In the genomic region with DNA sequence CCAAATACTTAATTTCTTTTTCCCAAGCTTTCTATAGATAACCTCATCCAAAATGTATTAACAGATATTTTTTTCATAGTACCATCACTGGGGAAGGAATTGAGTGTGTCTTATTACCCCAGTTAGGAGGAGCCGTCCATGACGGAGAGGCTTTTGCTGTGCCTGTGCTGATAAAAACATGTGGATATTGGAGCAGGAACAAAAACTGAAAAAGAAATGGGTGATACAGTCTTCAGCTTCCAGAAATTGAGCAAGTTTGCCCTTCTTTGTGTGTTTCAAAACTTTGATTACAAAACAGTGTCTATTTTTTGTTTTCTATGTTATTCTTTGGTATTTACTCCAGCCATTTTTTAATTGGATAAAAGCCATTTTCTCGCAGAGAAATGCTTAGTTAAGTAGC, we compare ENCODE assay signal across 17 cellular contexts.
"Had no signal": no experiment of that assay in that cellular context is flagged by ENCODE, and none has a peak within 500 bp of the region (broad histone marks: within the 10 kb centered on the region; RNA-seq: fewer than 3 reads in every experiment).

No MANE protein-coding gene starts in this region.

- H3K36me3 ChIP-seq: heart right ventricle, upper lobe of left lung, WERI-Rb-1 had no signal

- H3K27ac ChIP-seq: heart right ventricle, SK-N-MC, skin epidermis, upper lobe of left lung, WERI-Rb-1 had no signal

- H3K27me3 ChIP-seq: heart right ventricle, testis, upper lobe of left lung had no signal

- ATAC-seq: activated T-cell treated with anti-CD3 and anti-CD28 coated beads, Interleukin-2, amount 50 U/mL, for 72 hours; effector memory CD8-positive, alpha-beta T cell; natural killer cell treated with Interleukin-12 subunit alpha and Interleukin-12 subunit beta and Interleukin-15 and Interleukin-18, amount 100 ng/mL, for 72 hours; stimulated activated naive CD8-positive, alpha-beta T cell treated with anti-CD3 and anti-CD28 coated beads, Interleukin-15, amount 100 ng/mL, for 72 hours had no signal

- DNase-seq: activated CD4-positive, alpha-beta T cell treated with anti-CD3 and anti-CD28 coated beads, Interleukin-2, amount 50 U/mL, for 4 hours; activated effector memory CD4-positive, alpha-beta T cell treated with anti-CD3 and anti-CD28 coated beads, Interleukin-2, amount 50 U/mL, for 16 hours; activated T-cell treated with anti-CD3 and anti-CD28 coated beads, Interleukin-2, amount 50 U/mL, for 72 hours; effector memory CD8-positive, alpha-beta T cell; heart right ventricle; immature natural killer cell; retina; stimulated activated CD4-positive, alpha-beta T cell treated with anti-CD3 and anti-CD28 coated beads, Interleukin-15, amount 100 ng/mL, for 24 hours; stimulated activated CD4-positive, alpha-beta T cell treated with anti-CD3 and anti-CD28 coated beads, Interleukin-2, amount 100 ng/mL, for 48 hours; stimulated activated naive CD8-positive, alpha-beta T cell treated with anti-CD3 and anti-CD28 coated beads, Interleukin-15, amount 100 ng/mL, for 72 hours; testis; upper lobe of left lung; WERI-Rb-1 had no signal

- H3K4me1 ChIP-seq: heart right ventricle, testis, upper lobe of left lung had no signal

- H3K9me3 ChIP-seq: heart right ventricle, testis, upper lobe of left lung had no signal

- H3K4me3 ChIP-seq: heart right ventricle, lung, SK-N-MC, skin epidermis, testis, upper lobe of left lung had no signal
